Comparison of ENCODE assay signal across 3 cellular contexts in genomic region chr7:56290548-56290947, GRCh38.
"Had no signal": no experiment of that assay in that cellular context is flagged by ENCODE, and none has a peak within 500 bp of the region (broad histone marks: within the 10 kb centered on the region; RNA-seq: fewer than 3 reads in every experiment).

No MANE protein-coding gene starts in this region.

- H3K4me3 ChIP-seq: GM12878 had no signal

- DNase-seq: GDM1, GF-D8 had no signal

- ATAC-seq: GM12878 had no signal
